ENCODE assay signal across 8 cellular contexts in the genomic region with DNA sequence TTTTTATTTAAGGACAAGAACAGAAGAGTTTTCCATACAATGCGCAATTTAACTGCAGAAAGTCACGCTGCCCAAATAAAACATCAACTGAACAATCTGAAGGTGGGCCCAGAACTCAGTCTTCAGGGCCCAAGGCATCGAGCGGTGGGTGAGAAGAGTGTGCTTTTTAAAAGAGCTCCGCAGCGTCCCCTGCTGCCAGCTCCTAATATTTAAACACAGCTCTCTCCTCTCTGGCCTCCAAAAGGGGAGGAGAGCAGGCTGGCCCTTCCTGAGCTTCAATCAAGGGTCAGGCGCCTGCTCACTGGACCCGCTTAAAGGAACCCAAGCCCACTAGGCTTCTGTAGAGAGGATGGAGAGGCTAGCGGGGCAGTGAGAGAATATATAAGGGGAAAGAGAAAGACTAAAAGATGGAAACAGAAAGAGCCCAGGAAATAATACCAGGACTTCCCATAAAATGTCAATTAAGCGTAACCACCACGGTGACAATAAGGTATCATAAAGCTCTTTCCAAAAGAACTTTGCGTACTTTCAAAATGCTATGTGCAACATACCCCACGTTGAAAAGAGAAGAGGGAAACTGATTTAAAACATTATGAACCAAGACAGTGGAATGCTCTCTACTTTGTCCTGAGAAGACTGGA. TPM values are rescaled to one million over a fixed set of nuclear protein-coding genes. Genes with fewer than 3 reads are reported as not detected.
DNase-seq lines count a peak whose midpoint lies in the region; ATAC-seq and TF ChIP-seq lines count a peak whose summit lies in the region.

No MANE protein-coding gene starts in this region.

- no peaks in the 10 kb centered on the region for H3K27me3 ChIP-seq in SJSA1 (replicated peaks)
- no peaks in the 10 kb centered on the region for H3K27me3 ChIP-seq in upper lobe of left lung

- no peak for TF ChIP-seq EP300 in upper lobe of left lung (IDR thresholded peaks at IDR 0.05)

- peak overlapping the region; percentile 78 for H3K4me3 ChIP-seq in Jurkat, Clone E6-1 (ENCODE audit: low read length)
- no peak overlapping the region for H3K4me3 ChIP-seq in SJSA1
- peak overlapping the region in 3 of 4 donors; percentile 78 to 85 (median 82) for H3K4me3 ChIP-seq in upper lobe of left lung

- H3K4me1 ChIP-seq in SJSA1 (replicated peaks) (peaks cover 38% of the 10 kb centered on the region), upper lobe of left lung (peaks cover 71 to 79% (median 75%) of the 10 kb centered on the region in 4 donors)

- ATAC-seq in GM21390 (IDR thresholded peaks at IDR 0.05; ENCODE audit: unreplicated experiment) (peak; percentile 39), upper lobe of left lung (ENCODE audit: low FRiP score in 2 of 2) (peak; percentile 82 to 85)

- H3K9me3 ChIP-seq in SJSA1 (replicated peaks): no peaks in the 10 kb centered on the region
- no peaks in the 10 kb centered on the region for H3K9me3 ChIP-seq in upper lobe of left lung

- H3K4me1 Mint-ChIP-seq in activated naive CD4-positive, alpha-beta T cell treated with anti-CD3 and anti-CD28 coated beads, Interleukin-2, amount 50 U/mL, for 24 hours: peaks cover 77% of the 10 kb centered on the region
- H3K4me1 Mint-ChIP-seq in osteocyte (ENCODE audit: unreplicated experiment): peaks cover 39% of the 10 kb centered on the region

- no peaks in the 10 kb centered on the region for H3K36me3 Mint-ChIP-seq in activated naive CD4-positive, alpha-beta T cell treated with anti-CD3 and anti-CD28 coated beads, Interleukin-2, amount 50 U/mL, for 24 hours
- H3K36me3 Mint-ChIP-seq in osteocyte (ENCODE audit: unreplicated experiment): no peaks in the 10 kb centered on the region

- no peaks in the 10 kb centered on the region for H3K27me3 Mint-ChIP-seq in activated naive CD4-positive, alpha-beta T cell treated with anti-CD3 and anti-CD28 coated beads, Interleukin-2, amount 50 U/mL, for 24 hours
- no peaks in the 10 kb centered on the region for H3K27me3 Mint-ChIP-seq in osteocyte (ENCODE audit: unreplicated experiment)

- H3K4me3 Mint-ChIP-seq in activated naive CD4-positive, alpha-beta T cell treated with anti-CD3 and anti-CD28 coated beads, Interleukin-2, amount 50 U/mL, for 24 hours: peak overlapping the region; percentile 90
- H3K4me3 Mint-ChIP-seq in osteocyte (ENCODE audit: unreplicated experiment): peak overlapping the region; percentile 70

- TF ChIP-seq POLR2A in upper lobe of left lung (IDR thresholded peaks at IDR 0.05): peak in 1 of 4 donors; percentile 16

- H3K27ac Mint-ChIP-seq in activated naive CD4-positive, alpha-beta T cell treated with anti-CD3 and anti-CD28 coated beads, Interleukin-2, amount 50 U/mL, for 24 hours: peak overlapping the region; percentile 93
- peak overlapping the region; percentile 55 for H3K27ac Mint-ChIP-seq in osteocyte (ENCODE audit: unreplicated experiment)

- no peaks in the 10 kb centered on the region for H3K36me3 ChIP-seq in SJSA1
- no peaks in the 10 kb centered on the region for H3K36me3 ChIP-seq in upper lobe of left lung

- TF ChIP-seq CTCF in osteocyte (IDR thresholded peaks at IDR 0.05) (peak; percentile 87), upper lobe of left lung (IDR thresholded peaks at IDR 0.05) (peak; percentile 81 to 91 (median 88))

- H3K27ac ChIP-seq in SJSA1 (no peak overlapping the region), upper lobe of left lung (peak overlapping the region; percentile 75 to 91 (median 88))

- no peaks in the 10 kb centered on the region for H3K9me3 Mint-ChIP-seq in activated naive CD4-positive, alpha-beta T cell treated with anti-CD3 and anti-CD28 coated beads, Interleukin-2, amount 50 U/mL, for 24 hours
- no peaks in the 10 kb centered on the region for H3K9me3 Mint-ChIP-seq in osteocyte (ENCODE audit: unreplicated experiment)

- DNase-seq in DMS114 treated with DMSO at 0.1 percent for 48 hours (lab: John Stamatoyannopoulos, UW; ENCODE audit: unreplicated experiment) (peak; percentile 72), SJSA1 (ENCODE audit: low read depth in 1 of 2, low spot score in 2 of 2) (peak; percentile 68 to 69), germinal center (ENCODE audit: low spot score) (peak; percentile 80), osteocyte (ENCODE audit: extremely low spot score, unreplicated experiment) (no peak), upper lobe of left lung (peak in 1 of 2 donors; percentile 89)
- peak; percentile 63 for DNase-seq in Jurkat, Clone E6-1 (ENCODE audit: low read depth, low spot score)

- 21 to 25% methylated on average over 13 of the region's 13 CpGs for WGBS in upper lobe of left lung, 2 donors

RNA-seq across cellular contexts. Expression of a gene that starts 2.8 kb away (rescaled TPM):
- polyA plus RNA-seq in Jurkat, Clone E6-1 (2012; ENCODE audit: insufficient read depth, insufficient read length): 18.1 TPM
- total RNA-seq in SJSA1 (2014; rRNA removed; shearing (Covaris generic)): 10.2 and 14.1 TPM in 2 replicates
- total RNA-seq in osteocyte: 14.7 and 17.0 TPM in 2 replicates
- total RNA-seq in upper lobe of left lung: 10 to 100 TPM; 35.8 to 62.5 (median 47.8) TPM

RNA-seq across cellular contexts. Expression of a gene that starts 50.3 kb away (rescaled TPM):
- polyA plus RNA-seq in Jurkat, Clone E6-1 (2012; ENCODE audit: insufficient read depth, insufficient read length): 30.0 TPM
- 53.0 and 53.3 TPM in 2 replicates for total RNA-seq in SJSA1 (2014; rRNA removed; shearing (Covaris generic))
- total RNA-seq in osteocyte (21.9 and 22.0 TPM in 2 replicates), upper lobe of left lung (10 to 100 TPM in 4 of 6 donors, 1 to 10 TPM in 2; 3.6 to 17.3 (median 11.4) TPM)
